ENCODE assay signal across 8 cellular contexts in genomic region chr9:123349691-123350480, GRCh38. TPM values are rescaled to one million over a fixed set of nuclear protein-coding genes. Genes with fewer than 3 reads are reported as not detected.
DNase-seq lines count a peak whose midpoint lies in the region; ATAC-seq, FAIRE-seq and TF ChIP-seq lines count a peak whose summit lies in the region.

No MANE protein-coding gene starts in this region.

- 18 to 23% (median 21%) methylated on average over 16 of the region's 16 CpGs for WGBS in psoas muscle, 3 donors

- no peaks in the 10 kb centered on the region for H3K9me2 ChIP-seq in Karpas-422 (replicated peaks; ENCODE audit: insufficient read depth, low read length)

- H3K36me3 ChIP-seq in BE2C, result no peaks in the 10 kb centered on the region
- no peaks in the 10 kb centered on the region for H3K36me3 ChIP-seq in Karpas-422 (ENCODE audit: insufficient read depth, low read length)
- H3K36me3 ChIP-seq in SJSA1, result no peaks in the 10 kb centered on the region
- H3K36me3 ChIP-seq in psoas muscle (ENCODE audit: insufficient read depth in 1 of 2, low read depth in 1 of 2), result no peaks in the 10 kb centered on the region

- intact Hi-C loops in psoas muscle (cut with DNase I), result loop anchor here (2.0 to 10.0 kb wide), 3 partner anchors 225 to 263 kb away; no protein-coding TSS in a partner anchor

- peak; percentile 99 for TF ChIP-seq CTCF in BE2C (IDR thresholded peaks at IDR 0.05; ENCODE audit: low read depth, low read length)
- peak; percentile 95 for TF ChIP-seq CTCF in psoas muscle (IDR thresholded peaks at IDR 0.05)

- H3K4me3 ChIP-seq in BE2C (ENCODE audit: low read depth, low read length) (no peak overlapping the region), Karpas-422 (ENCODE audit: low read length) (peak overlapping the region; percentile 34; the same call in 1 of the 2 replicates), SJSA1 (no peak overlapping the region), psoas muscle (no peak overlapping the region)

- H3K79me2 ChIP-seq in Karpas-422 (ENCODE audit: low read length), result no peaks in the 10 kb centered on the region

- H3K4me1 ChIP-seq in BE2C, result no peaks in the 10 kb centered on the region; the same call in 1 of the 2 replicates
- peaks cover 17% of the 10 kb centered on the region for H3K4me1 ChIP-seq in Karpas-422 (ENCODE audit: low read length)
- 0 out of 2 replicates have a peak, but pooled peaks cover 3% of the 10 kb centered on the region for H3K4me1 ChIP-seq in SJSA1 (replicated peaks)
- peaks cover 7% of the 10 kb centered on the region for H3K4me1 ChIP-seq in psoas muscle

- H3K9ac ChIP-seq in Karpas-422 (ENCODE audit: low read length), result 0 out of 2 replicates have a peak overlapping the region, but pooled peaks have one; percentile 35

- ATAC-seq in psoas muscle, result peak; percentile 79 to 92 (median 86)

- peak; percentile 89 for FAIRE-seq in GM19239 (lab: Jason Lieb, UNC)

- DNase-seq in BE2C (peak; percentile 77), GM19239 (ENCODE audit: insufficient read length, low spot score) (peak; percentile 85), Karpas-422 (peak; percentile 92), SJSA1 (ENCODE audit: low read depth in 1 of 2, low spot score in 2 of 2) (peak; percentile 59 to 66), globus pallidus (ENCODE audit: low spot score) (peak; percentile 65), psoas muscle (no peak), GF-D8 (lab: John Stamatoyannopoulos, UW) (no peak)
- peak; percentile 81 for DNase-seq in activated effector memory CD4-positive, alpha-beta T cell treated with anti-CD3 and anti-CD28 coated beads, Interleukin-2, amount 50 U/mL, for 16 hours

- H3K9me3 ChIP-seq in BE2C, result no peaks in the 10 kb centered on the region
- no peaks in the 10 kb centered on the region for H3K9me3 ChIP-seq in Karpas-422 (ENCODE audit: low read length)
- H3K9me3 ChIP-seq in SJSA1 (replicated peaks), result no peaks in the 10 kb centered on the region
- no peaks in the 10 kb centered on the region for H3K9me3 ChIP-seq in psoas muscle

- peak overlapping the region; percentile 56 for H3K4me2 ChIP-seq in Karpas-422 (ENCODE audit: low read depth, low read length, poor library complexity, severe bottlenecking)

- no peak overlapping the region for H2AFZ ChIP-seq in Karpas-422 (ENCODE audit: low read length)

- H3K27me3 ChIP-seq in BE2C, result no peaks in the 10 kb centered on the region
- H3K27me3 ChIP-seq in Karpas-422 (ENCODE audit: low read length), result no peaks in the 10 kb centered on the region
- no peaks in the 10 kb centered on the region for H3K27me3 ChIP-seq in SJSA1 (replicated peaks)
- H3K27me3 ChIP-seq in psoas muscle (ENCODE audit: insufficient read depth in 3 of 3, low read length in 2 of 3), result peaks cover 0 to 3% (median 0%) of the 10 kb centered on the region in 3 donors

- H3K27ac ChIP-seq in Karpas-422 (ENCODE audit: low read length), result no peak overlapping the region
- H3K27ac ChIP-seq in SJSA1, result no peak overlapping the region
- no peak overlapping the region for H3K27ac ChIP-seq in psoas muscle

- H4K20me1 ChIP-seq in Karpas-422 (ENCODE audit: insufficient read depth, low read depth, low read length), result no peaks in the 10 kb centered on the region

RNA-seq across cellular contexts. Expression of gene CRB2, which starts 6.1 kb away (rescaled TPM):
- 4.6 TPM for polyA plus RNA-seq in BE2C (2012; ENCODE audit: insufficient read depth, insufficient read length, low read depth)
- not detected in 2 replicates for total RNA-seq in Karpas-422 (2014; rRNA removed; shearing (Covaris generic); ENCODE audit: low replicate concordance)
- total RNA-seq in SJSA1 (2014; rRNA removed; shearing (Covaris generic)), result not detected in 2 replicates
- total RNA-seq in psoas muscle, result under 1 TPM in 1 of 4 donors, not detected in 3; 0.05 TPM
- under 1 TPM in 2 of 3 donors, not detected in 1; 0.01 to 0.03 TPM for polyA plus RNA-seq in psoas muscle

Comparison
In these comparisons a context has a peak if more than half of its experiments do, and no peak if none do; other contexts are left out.
1. DNase-seq: peak in BE2C (single experiment), GM19239 (single experiment), Karpas-422 (single experiment), SJSA1 (2 of 2), activated effector memory CD4-positive, alpha-beta T cell treated with anti-CD3 and anti-CD28 coated beads, Interleukin-2, amount 50 U/mL, for 16 hours (single experiment) and globus pallidus (single experiment); none in psoas muscle (0 of 2) and GF-D8 (single experiment).